Comparison of ENCODE assay signal across 9 cellular contexts in genomic region chr15:58329781-58330467, GRCh38.
DNase-seq lines count a peak whose midpoint lies in the region; ATAC-seq, FAIRE-seq and TF ChIP-seq lines count a peak whose summit lies in the region.
"Had no signal": no experiment of that assay in that cellular context is flagged by ENCODE, and none has a peak within 500 bp of the region (broad histone marks: within the 10 kb centered on the region; RNA-seq: fewer than 3 reads in every experiment).

No MANE protein-coding gene starts in this region.

- H3K27ac ChIP-seq in IMR-90 (ENCODE audit: insufficient read depth, low read length) (peak overlapping the region; percentile 86; the same call in 1 of the 2 replicates), body of pancreas (peak overlapping the region; percentile 34 to 89 (median 77)), HepG2 (ENCODE audit: extremely low read length, insufficient read depth, low read length) (peak overlapping the region; percentile 7), spleen (peak overlapping the region in 7 of 8 donors; percentile 79 to 91 (median 85))

- FAIRE-seq in HepG2 (lab: Jason Lieb, UNC), result no peak
- FAIRE-seq: islet of Langerhans had no signal

- H2BK5ac ChIP-seq in IMR-90 (ENCODE audit: low read depth, low read length, poor library complexity, severe bottlenecking), result peak overlapping the region; percentile 30

- peaks cover 25% of the 10 kb centered on the region for H3K4me1 ChIP-seq in IMR-90 (ENCODE audit: control insufficient read depth, insufficient read depth, low read length)
- H3K4me1 ChIP-seq in body of pancreas, result peaks cover 40% of the 10 kb centered on the region
- peaks cover 50% of the 10 kb centered on the region for H3K4me1 ChIP-seq in HepG2 (ENCODE audit: insufficient read depth, low read length)
- H3K4me1 ChIP-seq in spleen, result peaks cover 12 to 42% (median 30%) of the 10 kb centered on the region in 6 donors

- POLR2A ChIA-PET in IMR-90 (lab: Charles Lee; ENCODE audit: unreplicated experiment), result no interaction called here
- POLR2A ChIA-PET in HepG2 (lab: Yijun Ruan, JAX), result interaction anchor here (1.4 to 4.9 kb wide), 3 partner anchors 36 to 91 kb away, joined by 3 to 45 read pairs (median 3); no protein-coding TSS in a partner anchor

- H3K56ac ChIP-seq in IMR-90 (ENCODE audit: extremely low read depth, insufficient read depth, low read length), result no peak overlapping the region

- H3K4me2 ChIP-seq in IMR-90 (ENCODE audit: low read depth, low read length) (no peak overlapping the region), HepG2 (ENCODE audit: low read depth, low read length) (peak overlapping the region; percentile 86)

- H3K36me3 ChIP-seq in IMR-90 (ENCODE audit: control insufficient read depth, insufficient read depth, low read length) (no peaks in the 10 kb centered on the region), body of pancreas (replicated peaks in 1 of 2; ENCODE audit: insufficient read depth in 1 of 2, low read depth in 2 of 2) (no peaks in the 10 kb centered on the region), HepG2 (replicated peaks in 1 of 2; ENCODE audit: control insufficient read depth in 1 of 2, insufficient read depth in 2 of 2, low read length in 2 of 2) (no peaks in the 10 kb centered on the region), spleen (no peaks in the 10 kb centered on the region)

- TF ChIP-seq POLR2A in IMR-90 (IDR thresholded peaks at IDR 0.05; ENCODE audit: low read depth, low read length), result no peak
- TF ChIP-seq POLR2A in body of pancreas (IDR thresholded peaks at IDR 0.05), result no peak
- TF ChIP-seq POLR2A in HepG2 (IDR thresholded peaks at IDR 0.05; ENCODE audit: insufficient read depth in 1 of 2, low read depth in 2 of 2, low read length in 2 of 2), result no peak
- TF ChIP-seq POLR2A in spleen (IDR thresholded peaks at IDR 0.05), result no peak

- peak overlapping the region; percentile 96 for H2BK120ac ChIP-seq in IMR-90 (ENCODE audit: low read depth, low read length)

- H2AFZ ChIP-seq in IMR-90 (replicated peaks; ENCODE audit: low read length, poor library complexity), result peak overlapping the region; percentile 68
- peak overlapping the region; percentile 65 for H2AFZ ChIP-seq in HepG2 (ENCODE audit: low read length)

- no peaks in the 10 kb centered on the region for H3K79me2 ChIP-seq in HepG2 (ENCODE audit: insufficient read depth, low read length)

- peak overlapping the region; percentile 98 for H4K91ac ChIP-seq in IMR-90 (ENCODE audit: insufficient read depth, low read depth, low read length)

- DNase-seq in IMR-90 (no peak), body of pancreas (peak; percentile 49 to 78 (median 70)), HepG2 (ENCODE audit: low spot score) (no peak), spleen (no peak), GM13977 (ENCODE audit: low spot score) (no peak), OCI-M1 (lab: John Stamatoyannopoulos, UW) (no peak)
- DNase-seq: stimulated activated CD4-positive, alpha-beta T cell treated with anti-CD3 and anti-CD28 coated beads, Interleukin-4, amount 100 ng/mL, for 1 hour had no signal

- ATAC-seq in IMR-90 (ENCODE audit: low read depth) (no peak), body of pancreas (peak; percentile 64), HepG2 (peak; percentile 14; the same call in 2 of the 3 replicates), HG02870 (IDR thresholded peaks at IDR 0.05; ENCODE audit: unreplicated experiment) (no peak)

- H2AK9ac ChIP-seq in IMR-90 (replicated peaks; ENCODE audit: low read depth, low read length, poor library complexity), result no peak overlapping the region

- H3K23ac ChIP-seq in IMR-90 (ENCODE audit: low read depth, low read length), result peak overlapping the region; percentile 55; the same call in 1 of the 2 replicates

- in situ Hi-C loops in IMR-90 (cut with MboI; ENCODE audit: low sequenced_read_pairs) (no loop called here), HepG2 (cut with HindIII; ENCODE audit: extremely low pct_ligation_motif_present, low pct_unique_long_range_greater_than_20kb) (no loop called here), GM13977 (cut with MboI; ENCODE audit: low pct_unique_long_range_greater_than_20kb, low sequenced_read_pairs, unreplicated experiment) (no loop called here)

- H4K20me1 ChIP-seq in IMR-90 (ENCODE audit: insufficient read depth, low read length), result no peaks in the 10 kb centered on the region
- H4K20me1 ChIP-seq in HepG2 (ENCODE audit: insufficient read depth, low read length), result no peaks in the 10 kb centered on the region

- H2AK5ac ChIP-seq in IMR-90 (ENCODE audit: low read depth, low read length), result peak overlapping the region; percentile 81

- peak overlapping the region; percentile 99; the same call in 2 of the 3 replicates for H2BK15ac ChIP-seq in IMR-90 (ENCODE audit: low read depth, low read length)

- TF ChIP-seq RAD21 in IMR-90 (IDR thresholded peaks at IDR 0.05; ENCODE audit: low read length), result no peak
- TF ChIP-seq RAD21 in HepG2 (CRISPR knock-in tag; IDR thresholded peaks at IDR 0.05), result no peak

- H3K9ac ChIP-seq in IMR-90 (ENCODE audit: low read depth, low read length) (no peak overlapping the region), HepG2 (ENCODE audit: insufficient read depth, low read depth, low read length) (peak overlapping the region; percentile 73; the same call in 1 of the 2 replicates)

- H4K8ac ChIP-seq in IMR-90 (ENCODE audit: low read depth in 2 of 2, low read length in 2 of 2), result peak overlapping the region; percentile 95 to 98; a peak in 2 of 4 replicates

- H3K18ac ChIP-seq in IMR-90 (ENCODE audit: low read depth, low read length), result peak overlapping the region; percentile 82

- peaks cover 0 to 10% of the 10 kb centered on the region in 2 experiments; a peak in 3 of 4 replicates for H3K79me1 ChIP-seq in IMR-90 (ENCODE audit: low read depth in 1 of 2, low read length in 2 of 2)

- 100% methylated on average over 2 of the region's 9 CpGs; no CpG with 5 or more reads in 1 of the 2 experiments for WGBS in IMR-90 (ENCODE audit: extremely low coverage in 2 of 2, insufficient read length in 1 of 2), 2 experiments
- WGBS in body of pancreas, 2 donors, result 40 to 43% methylated on average over 9 of the region's 9 CpGs
- 47% methylated on average over 9 of the region's 9 CpGs for WGBS in HepG2 (ENCODE audit: low lambda C conversion rate)
- 82 to 89% (median 84%) methylated on average over 9 of the region's 9 CpGs for WGBS in spleen, 5 donors

- peak overlapping the region; percentile 68 for H4K5ac ChIP-seq in IMR-90 (ENCODE audit: low read depth, low read length)

- TF ChIP-seq EP300 in HepG2 (IDR thresholded peaks at IDR 0.05; ENCODE audit: low read depth in 2 of 2, low read length in 2 of 2), result no peak
- no peak for TF ChIP-seq EP300 in HepG2 (CRISPR knock-in tag; IDR thresholded peaks at IDR 0.05; ENCODE audit: borderline replicate concordance)

- CTCF ChIA-PET in IMR-90 (lab: Yijun Ruan, JAX) (interaction anchor here (0.6 kb wide), 1 partner anchor 100 kb away, joined by 4 read pairs; no protein-coding TSS in a partner anchor), HepG2 (lab: Yijun Ruan, JAX; ENCODE audit: low intra/inter-chr PET ratio, low total read pairs) (no interaction called here)

- no TSS peak for BruUV-seq in IMR-90 (replicated peaks; lab: Mats Ljungman, UMichigan)
- BruUV-seq in HepG2 (replicated peaks; lab: Mats Ljungman, UMichigan), result no TSS peak

- intact Hi-C loops in IMR-90 (cut with micrococcal nuclease), result loop anchor here (5.0 kb wide), 3 partner anchors 103 to 417 kb away; partner anchors contain the start of gene ADAM10
- intact Hi-C loops in body of pancreas (cut with DNase I), result no loop called here
- intact Hi-C loops in HepG2 (cut with micrococcal nuclease; ENCODE audit: unreplicated experiment), result loop anchor here (5.0 to 10.0 kb wide), 2 partner anchors 45 to 102 kb away; partner anchors contain the start of gene LIPC
- intact Hi-C loops in spleen (cut with DNase I; ENCODE audit: low total_unique reads), result loop anchor here (10.0 kb wide), 1 partner anchor 55 kb away; no protein-coding TSS in a partner anchor

- TF ChIP-seq CTCF in IMR-90 (conservative IDR thresholded peaks at IDR 0.05; ENCODE audit: low read depth, low read length) (no peak), body of pancreas (IDR thresholded peaks at IDR 0.05) (no peak), HepG2 (CRISPR knock-in tag; IDR thresholded peaks at IDR 0.05) (no peak), spleen (IDR thresholded peaks at IDR 0.05 in 8 of 11, conservative IDR thresholded peaks at IDR 0.05 in 3 of 11) (no peak), GM13977 (IDR thresholded peaks at IDR 0.05; ENCODE audit: extremely low read depth, insufficient read depth, missing control alignments) (no peak)

- peak overlapping the region; percentile 98 for H3K4ac ChIP-seq in IMR-90 (ENCODE audit: low read depth, low read length)

- peaks cover 16% of the 10 kb centered on the region for H3K9me1 ChIP-seq in IMR-90 (ENCODE audit: insufficient read depth, low read length)

- H3K14ac ChIP-seq in IMR-90 (replicated peaks; ENCODE audit: low read depth, low read length), result peak overlapping the region; percentile 99

- peak overlapping the region; percentile 98 for H2BK20ac ChIP-seq in IMR-90 (ENCODE audit: low read depth, low read length)

- no peaks in the 10 kb centered on the region for H3K27me3 ChIP-seq in IMR-90 (ENCODE audit: control insufficient read depth, insufficient read depth, low read length)
- H3K27me3 ChIP-seq in body of pancreas, result no peaks in the 10 kb centered on the region
- no peaks in the 10 kb centered on the region; a peak in 1 of 5 replicates for H3K27me3 ChIP-seq in HepG2 (ENCODE audit: control insufficient read depth in 1 of 2, insufficient read depth in 2 of 2, low read length in 2 of 2)
- H3K27me3 ChIP-seq in spleen (replicated peaks in 1 of 7), result no peaks in the 10 kb centered on the region

- H3K4me3 ChIP-seq in IMR-90 (ENCODE audit: insufficient read depth, low read depth, low read length) (no peak overlapping the region), body of pancreas (no peak overlapping the region), HepG2 (replicated peaks in 1 of 3; ENCODE audit: insufficient read depth in 1 of 3, low read depth in 2 of 3, low read length in 3 of 3) (peak overlapping the region; percentile 31 to 67 (median 48)), spleen (no peak overlapping the region)

- dilution Hi-C loops in IMR-90 (cut with HindIII; ENCODE audit: low sequenced_read_pairs, unreplicated experiment), result no loop called here

- H3K9me3 ChIP-seq in IMR-90 (ENCODE audit: control insufficient read depth, insufficient read depth, low read length) (peaks cover 3% of the 10 kb centered on the region; the same call in 1 of the 2 replicates), body of pancreas (no peaks in the 10 kb centered on the region), HepG2 (ENCODE audit: low read length) (no peaks in the 10 kb centered on the region), spleen (peaks cover 0 to 9% (median 3%) of the 10 kb centered on the region in 8 donors)

TF ChIP-seq in IMR-90, 13 proteins besides CTCF, POLR2A, EP300 and RAD21 (continues in another document):
- TF ChIP-seq BHLHE40 (IDR thresholded peaks at IDR 0.05; ENCODE audit: low read depth, low read length), result no peak
- TF ChIP-seq SMC3 (IDR thresholded peaks at IDR 0.05; ENCODE audit: low read depth, low read length), result no peak
- TF ChIP-seq RFX5 (IDR thresholded peaks at IDR 0.05; ENCODE audit: low read depth, low read length), result no peak

TF ChIP-seq in HepG2, 621 proteins besides CTCF, POLR2A, EP300 and RAD21 (continues in another document):
- 0 out of 2 replicates have a peak, but pooled peaks have one; percentile 5 for TF ChIP-seq MED1 (CRISPR knock-in tag; IDR thresholded peaks at IDR 0.05)

Comparison
In these comparisons a context has a peak if more than half of its experiments do, and no peak if none do; other contexts are left out.
1. ATAC-seq: peak in body of pancreas (single experiment) and HepG2 (single experiment); none in IMR-90 (single experiment) and HG02870 (single experiment).
2. DNase-seq: peak in body of pancreas (4 of 4); none in IMR-90 (single experiment), HepG2 (single experiment), spleen (single experiment), GM13977 (single experiment) and OCI-M1 (single experiment).
3. H3K27ac ChIP-seq: peak in every context shown above with its lines; median percentile 86 in IMR-90; 85 in spleen; 77 in body of pancreas; 7 in HepG2.
4. H3K4me3 ChIP-seq: peak in HepG2 (3 of 3); none in IMR-90 (single experiment), body of pancreas (0 of 2) and spleen (0 of 8).